Comparison of ENCODE assay signal across 14 cellular contexts in genomic region chr13:76014618-76015315, GRCh38.
DNase-seq lines count a peak whose midpoint lies in the region; ATAC-seq and TF ChIP-seq lines count a peak whose summit lies in the region.
"Had no signal": no experiment of that assay in that cellular context is flagged by ENCODE, and none has a peak within 500 bp of the region (broad histone marks: within the 10 kb centered on the region; RNA-seq: fewer than 3 reads in every experiment).

No MANE protein-coding gene starts in this region.

- no peak overlapping the region for H3K4me3 ChIP-seq in CD4-positive, alpha-beta memory T cell (ENCODE audit: low read length in 2 of 2)
- no peak overlapping the region for H3K4me3 ChIP-seq in esophagus squamous epithelium
- H3K4me3 ChIP-seq: GM12878 had no signal

- no peaks in the 10 kb centered on the region for H3K36me3 ChIP-seq in CD4-positive, alpha-beta memory T cell (ENCODE audit: insufficient read depth, low read length)
- H3K36me3 ChIP-seq in esophagus squamous epithelium, result no peaks in the 10 kb centered on the region

- DNase-seq in H4 (ENCODE audit: low spot score) (peak; percentile 9), glomerular visceral epithelial cell (ENCODE audit: extremely low spot score) (peak; percentile 47), pons (ENCODE audit: low spot score) (peak; percentile 53), esophagus squamous epithelium (lab: John Stamatoyannopoulos, UW) (no peak)
- DNase-seq in natural killer cell treated with Interleukin-12 subunit alpha and Interleukin-12 subunit beta and Interleukin-15 and Interleukin-18, amount 100 ng/mL, for 72 hours (ENCODE audit: low spot score), result no peak
- DNase-seq in CD4-positive, alpha-beta memory T cell, result no peak
- DNase-seq: activated CD4-positive, alpha-beta T cell treated with anti-CD3 and anti-CD28 coated beads, Interleukin-2, amount 10 ng/mL, durations not matched to agents 7 days and 5 days; activated naive CD4-positive, alpha-beta T cell; CD8-positive, alpha-beta memory T cell; effector memory CD8-positive, alpha-beta T cell; SHP77 treated with DMSO at 0.1 percent for 48 hours had no signal

- H3K36me3 Mint-ChIP-seq in stimulated activated memory B cell treated with anti-CD40 and anti-IgM and Interleukin-4, amounts not matched to agents 10 μg/mL and 1 μg/mL and 100 μg/mL, for 72 hours, result no peaks in the 10 kb centered on the region
- no peaks in the 10 kb centered on the region for H3K36me3 Mint-ChIP-seq in natural killer cell treated with Interleukin-12 subunit alpha and Interleukin-12 subunit beta and Interleukin-15 and Interleukin-18, amount 100 ng/mL, for 72 hours
- no peaks in the 10 kb centered on the region for H3K36me3 Mint-ChIP-seq in CD4-positive, alpha-beta memory T cell
- H3K36me3 Mint-ChIP-seq: CD8-positive, alpha-beta memory T cell had no signal

- no peaks in the 10 kb centered on the region for H3K4me1 Mint-ChIP-seq in stimulated activated memory B cell treated with anti-CD40 and anti-IgM and Interleukin-4, amounts not matched to agents 10 μg/mL and 1 μg/mL and 100 μg/mL, for 72 hours
- no peaks in the 10 kb centered on the region for H3K4me1 Mint-ChIP-seq in natural killer cell treated with Interleukin-12 subunit alpha and Interleukin-12 subunit beta and Interleukin-15 and Interleukin-18, amount 100 ng/mL, for 72 hours (ENCODE audit: low read depth in 2 of 2)
- peaks cover 0 to 3% (median 0%) of the 10 kb centered on the region in 4 donors for H3K4me1 Mint-ChIP-seq in CD4-positive, alpha-beta memory T cell
- H3K4me1 Mint-ChIP-seq: activated CD4-positive, alpha-beta T cell treated with anti-CD3 and anti-CD28 coated beads, Interleukin-2, amount 10 ng/mL, durations not matched to agents 7 days and 5 days had no signal

- TF ChIP-seq POLR2A in esophagus squamous epithelium (IDR thresholded peaks at IDR 0.05), result no peak

- POLR2A ChIA-PET in CD4-positive, alpha-beta memory T cell (lab: Charles Lee; ENCODE audit: partially characterized antibody), result no interaction called here

- no peak overlapping the region for H3K27ac Mint-ChIP-seq in stimulated activated memory B cell treated with anti-CD40 and anti-IgM and Interleukin-4, amounts not matched to agents 10 μg/mL and 1 μg/mL and 100 μg/mL, for 72 hours
- no peak overlapping the region for H3K27ac Mint-ChIP-seq in natural killer cell treated with Interleukin-12 subunit alpha and Interleukin-12 subunit beta and Interleukin-15 and Interleukin-18, amount 100 ng/mL, for 72 hours
- no peak overlapping the region for H3K27ac Mint-ChIP-seq in CD4-positive, alpha-beta memory T cell
- H3K27ac Mint-ChIP-seq: activated CD4-positive, alpha-beta T cell treated with anti-CD3 and anti-CD28 coated beads, Interleukin-2, amount 10 ng/mL, durations not matched to agents 7 days and 5 days; CD8-positive, alpha-beta memory T cell; effector memory CD8-positive, alpha-beta T cell had no signal

- no peak for ATAC-seq in stimulated activated memory B cell treated with anti-CD40 and anti-IgM and Interleukin-4, amounts not matched to agents 10 μg/mL and 1 μg/mL and 100 μg/mL, for 72 hours
- no peak for ATAC-seq in natural killer cell treated with Interleukin-12 subunit alpha and Interleukin-12 subunit beta and Interleukin-15 and Interleukin-18, amount 100 ng/mL, for 72 hours
- ATAC-seq: effector memory CD8-positive, alpha-beta T cell; GM12878 had no signal

- H3K4me1 ChIP-seq in CD4-positive, alpha-beta memory T cell (ENCODE audit: insufficient read depth, low read length), result no peaks in the 10 kb centered on the region
- peaks cover 0 to 6% (median 0%) of the 10 kb centered on the region in 3 donors for H3K4me1 ChIP-seq in esophagus squamous epithelium

- no peak for TF ChIP-seq CTCF in esophagus squamous epithelium (IDR thresholded peaks at IDR 0.05)

- H3K27ac ChIP-seq in angular gyrus (ENCODE audit: low read depth, low read length) (peak overlapping the region; percentile 16), esophagus squamous epithelium (no peak overlapping the region)
- no peak overlapping the region for H3K27ac ChIP-seq in CD4-positive, alpha-beta memory T cell (ENCODE audit: low read depth, low read length)

- H3K27me3 ChIP-seq in CD4-positive, alpha-beta memory T cell (ENCODE audit: insufficient read depth, low read length), result no peaks in the 10 kb centered on the region
- H3K27me3 ChIP-seq in esophagus squamous epithelium, result no peaks in the 10 kb centered on the region

- no peaks in the 10 kb centered on the region for H3K27me3 Mint-ChIP-seq in stimulated activated memory B cell treated with anti-CD40 and anti-IgM and Interleukin-4, amounts not matched to agents 10 μg/mL and 1 μg/mL and 100 μg/mL, for 72 hours
- no peaks in the 10 kb centered on the region for H3K27me3 Mint-ChIP-seq in natural killer cell treated with Interleukin-12 subunit alpha and Interleukin-12 subunit beta and Interleukin-15 and Interleukin-18, amount 100 ng/mL, for 72 hours
- peaks cover 0 to 2% of the 10 kb centered on the region in 2 donors for H3K27me3 Mint-ChIP-seq in CD4-positive, alpha-beta memory T cell
- H3K27me3 Mint-ChIP-seq: activated CD4-positive, alpha-beta T cell treated with anti-CD3 and anti-CD28 coated beads, Interleukin-2, amount 10 ng/mL, durations not matched to agents 7 days and 5 days; CD8-positive, alpha-beta memory T cell; effector memory CD8-positive, alpha-beta T cell had no signal

- WGBS in esophagus squamous epithelium, 2 donors, result 31 to 54% methylated on average over 4 of the region's 4 CpGs

- no peaks in the 10 kb centered on the region for H3K9me3 ChIP-seq in CD4-positive, alpha-beta memory T cell (ENCODE audit: control insufficient read depth in 1 of 2, low read length in 2 of 2)
- no peaks in the 10 kb centered on the region for H3K9me3 ChIP-seq in esophagus squamous epithelium

- intact Hi-C loops in CD4-positive, alpha-beta memory T cell (cut with micrococcal nuclease), result no loop called here
- intact Hi-C loops in esophagus squamous epithelium (cut with DNase I), result loop anchor here (10.0 kb wide), 1 partner anchor 140 kb away; no protein-coding TSS in a partner anchor

- H3K4me3 Mint-ChIP-seq in stimulated activated memory B cell treated with anti-CD40 and anti-IgM and Interleukin-4, amounts not matched to agents 10 μg/mL and 1 μg/mL and 100 μg/mL, for 72 hours, result no peak overlapping the region
- no peak overlapping the region for H3K4me3 Mint-ChIP-seq in natural killer cell treated with Interleukin-12 subunit alpha and Interleukin-12 subunit beta and Interleukin-15 and Interleukin-18, amount 100 ng/mL, for 72 hours
- no peak overlapping the region for H3K4me3 Mint-ChIP-seq in CD4-positive, alpha-beta memory T cell
- H3K4me3 Mint-ChIP-seq: activated CD4-positive, alpha-beta T cell treated with anti-CD3 and anti-CD28 coated beads, Interleukin-2, amount 10 ng/mL, durations not matched to agents 7 days and 5 days; CD8-positive, alpha-beta memory T cell; effector memory CD8-positive, alpha-beta T cell had no signal

- CTCF ChIA-PET in CD4-positive, alpha-beta memory T cell (lab: Charles Lee; ENCODE audit: partially characterized antibody), result no interaction called here

- H3K9me3 Mint-ChIP-seq in stimulated activated memory B cell treated with anti-CD40 and anti-IgM and Interleukin-4, amounts not matched to agents 10 μg/mL and 1 μg/mL and 100 μg/mL, for 72 hours, result no peaks in the 10 kb centered on the region
- H3K9me3 Mint-ChIP-seq in natural killer cell treated with Interleukin-12 subunit alpha and Interleukin-12 subunit beta and Interleukin-15 and Interleukin-18, amount 100 ng/mL, for 72 hours, result peaks cover 2% of the 10 kb centered on the region
- H3K9me3 Mint-ChIP-seq in CD4-positive, alpha-beta memory T cell, result no peaks in the 10 kb centered on the region
- H3K9me3 Mint-ChIP-seq: activated CD4-positive, alpha-beta T cell treated with anti-CD3 and anti-CD28 coated beads, Interleukin-2, amount 10 ng/mL, durations not matched to agents 7 days and 5 days; effector memory CD8-positive, alpha-beta T cell had no signal

Comparison
In these comparisons a context has a peak if more than half of its experiments do, and no peak if none do; other contexts are left out.
1. DNase-seq: peak in H4 (single experiment), glomerular visceral epithelial cell (single experiment) and pons (single experiment); none in natural killer cell treated with Interleukin-12 subunit alpha and Interleukin-12 subunit beta and Interleukin-15 and Interleukin-18, amount 100 ng/mL, for 72 hours (single experiment), CD4-positive, alpha-beta memory T cell (0 of 5) and esophagus squamous epithelium (single experiment).